ENCODE assay signal across 8 cellular contexts in genomic region chr11:95254139-95254704, GRCh38. TPM values are rescaled to one million over a fixed set of nuclear protein-coding genes. Genes with fewer than 3 reads are reported as not detected.
DNase-seq lines count a peak whose midpoint lies in the region; ATAC-seq and FAIRE-seq lines count a peak whose summit lies in the region.

No MANE protein-coding gene starts in this region.

- peak overlapping the region; percentile 78 for H3K4me3 Mint-ChIP-seq in natural killer cell treated with Interleukin-12 subunit alpha and Interleukin-12 subunit beta and Interleukin-15 and Interleukin-18, amount 100 ng/mL, for 72 hours

- no peak overlapping the region for H3K27ac Mint-ChIP-seq in natural killer cell treated with Interleukin-12 subunit alpha and Interleukin-12 subunit beta and Interleukin-15 and Interleukin-18, amount 100 ng/mL, for 72 hours

- peak; percentile 99 for ATAC-seq in GM21526 (IDR thresholded peaks at IDR 0.05; ENCODE audit: low FRiP score, unreplicated experiment)
- peak; percentile 92 to 98 for ATAC-seq in natural killer cell treated with Interleukin-12 subunit alpha and Interleukin-12 subunit beta and Interleukin-15 and Interleukin-18, amount 100 ng/mL, for 72 hours

- H3K27me3 Mint-ChIP-seq in natural killer cell treated with Interleukin-12 subunit alpha and Interleukin-12 subunit beta and Interleukin-15 and Interleukin-18, amount 100 ng/mL, for 72 hours, result peaks cover 0 to 8% of the 10 kb centered on the region in 2 donors

- peaks cover 4 to 5% of the 10 kb centered on the region in 2 donors for H3K4me1 Mint-ChIP-seq in natural killer cell treated with Interleukin-12 subunit alpha and Interleukin-12 subunit beta and Interleukin-15 and Interleukin-18, amount 100 ng/mL, for 72 hours (ENCODE audit: low read depth in 2 of 2)

- no peak for FAIRE-seq in RCC 7860 (lab: Jason Lieb, UNC)

- peak; percentile 70 for DNase-seq in D341Med (ENCODE audit: low spot score)
- DNase-seq in HuH-7 (ENCODE audit: low spot score), result peak; percentile 28
- DNase-seq in RCC 7860 (ENCODE audit: low spot score), result peak; percentile 29
- DNase-seq in activated T-helper 1 cell treated with anti-CD3 and anti-CD28 coated beads, Interleukin-2, amount 50 U/mL, for 16 hours (ENCODE audit: low read depth in 1 of 2, low spot score in 1 of 2), result peak; percentile 40 to 55
- DNase-seq in fibroblast of peridontal ligament (ENCODE audit: extremely low read depth), result peak; percentile 93
- no peak for DNase-seq in natural killer cell treated with Interleukin-12 subunit alpha and Interleukin-12 subunit beta and Interleukin-15 and Interleukin-18, amount 100 ng/mL, for 72 hours (ENCODE audit: low spot score)
- peak; percentile 70 for DNase-seq in stimulated activated naive CD4-positive, alpha-beta T cell treated with Interleukin-2 at 50 U/mL for 16 hours (lab: John Stamatoyannopoulos, UW)

- H3K36me3 Mint-ChIP-seq in natural killer cell treated with Interleukin-12 subunit alpha and Interleukin-12 subunit beta and Interleukin-15 and Interleukin-18, amount 100 ng/mL, for 72 hours, result no peaks in the 10 kb centered on the region

- H3K9me3 Mint-ChIP-seq in natural killer cell treated with Interleukin-12 subunit alpha and Interleukin-12 subunit beta and Interleukin-15 and Interleukin-18, amount 100 ng/mL, for 72 hours, result no peaks in the 10 kb centered on the region

RNA-seq across cellular contexts. Expression of gene SESN3, which starts 23.2 kb away (rescaled TPM):
- 1 to 10 TPM in 1 of 2 donors, under 1 TPM in 1; 0.55 to 1.8 TPM for total RNA-seq in natural killer cell treated with Interleukin-12 subunit alpha and Interleukin-12 subunit beta and Interleukin-15 and Interleukin-18, amount 100 ng/mL, for 72 hours
